ENCODE assay signal across 8 cellular contexts in the genomic region with DNA sequence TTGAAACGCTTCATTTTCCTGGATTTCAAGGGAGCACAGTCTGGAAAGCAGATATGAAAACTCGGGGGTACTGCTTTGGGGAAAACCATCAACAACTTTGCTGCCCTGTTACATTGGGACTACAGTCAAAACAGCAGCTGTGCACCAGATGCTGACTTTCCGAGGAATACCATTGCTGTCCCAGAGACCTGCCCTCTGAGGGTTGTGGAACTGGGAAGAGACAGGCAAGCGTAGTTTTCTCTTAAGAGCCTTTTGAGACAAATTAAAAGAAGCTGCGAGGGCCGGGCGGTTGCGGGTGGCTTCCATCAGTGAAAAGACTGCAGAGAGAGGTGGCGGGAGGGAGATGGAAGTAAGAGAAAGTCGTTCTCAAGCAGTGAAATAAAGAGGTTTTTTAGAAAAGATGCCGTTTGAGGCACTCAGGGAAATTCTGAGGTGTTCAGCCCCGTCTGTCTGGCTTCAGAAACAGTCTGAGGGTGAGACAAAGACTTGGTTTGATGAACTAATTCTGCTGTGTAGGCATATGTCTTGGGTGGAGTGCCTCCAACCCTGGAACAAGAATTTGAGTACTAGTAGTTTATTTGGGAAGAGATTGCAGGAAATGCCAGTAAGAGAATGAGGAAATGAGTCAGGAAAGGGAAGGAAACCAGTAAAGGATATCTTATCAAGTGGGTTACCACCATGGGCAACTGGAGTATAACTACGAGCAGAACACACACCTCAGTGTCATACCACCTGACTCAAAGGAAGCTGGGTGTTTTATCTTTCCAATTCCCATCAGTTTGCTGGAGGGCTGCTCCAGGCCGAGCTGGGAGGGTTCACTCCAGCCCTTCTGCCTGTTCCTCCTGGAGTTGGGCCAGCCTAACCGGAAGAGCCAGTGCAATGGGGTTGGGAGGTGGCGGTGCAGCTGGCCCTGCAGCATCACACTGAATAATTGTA.
DNase-seq lines count a peak whose midpoint lies in the region; ATAC-seq and TF ChIP-seq lines count a peak whose summit lies in the region.

No MANE protein-coding gene starts in this region.

- H3K4me3 Mint-ChIP-seq in CD14-positive monocyte: no peak overlapping the region

- H3K4me1 Mint-ChIP-seq in CD14-positive monocyte: peaks cover 31% of the 10 kb centered on the region

- peaks cover 0 to 1% (median 0%) of the 10 kb centered on the region in 3 donors for H3K27me3 Mint-ChIP-seq in CD14-positive monocyte (ENCODE audit: low read depth in 3 of 3)

- H3K9ac ChIP-seq in SK-N-MC (ENCODE audit: insufficient read length): no peak overlapping the region
- H3K9ac ChIP-seq in fibroblast of lung (ENCODE audit: insufficient read depth, low read length): peak overlapping the region; percentile 2

- H3K4me1 ChIP-seq in fibroblast of lung (ENCODE audit: control insufficient read depth, extremely low read depth, insufficient read depth, low read length): peaks cover 25% of the 10 kb centered on the region
- peaks cover 20% of the 10 kb centered on the region for H3K4me1 ChIP-seq in osteoblast (ENCODE audit: insufficient read depth, low read length)

- H3K27ac Mint-ChIP-seq in CD14-positive monocyte: peak overlapping the region; percentile 35 to 84 (median 64)

- H3K9me3 Mint-ChIP-seq in CD14-positive monocyte: peaks cover 0 to 2% (median 0%) of the 10 kb centered on the region in 7 donors

- intact Hi-C loops in CD14-positive monocyte (cut with micrococcal nuclease): no loop called here

- H3K4me3 ChIP-seq in SK-N-MC: peak overlapping the region; percentile 66
- peak overlapping the region in 1 of 4 experiments; percentile 20 for H3K4me3 ChIP-seq in fibroblast of lung (replicated peaks in 1 of 4; ENCODE audit: control extremely low read depth in 1 of 4, insufficient read depth in 1 of 4, low read depth in 3 of 4, low read length in 4 of 4)
- H3K4me3 ChIP-seq in osteoblast (ENCODE audit: insufficient read depth, low read length): no peak overlapping the region
- no peak overlapping the region for H3K4me3 ChIP-seq in WERI-Rb-1 (ENCODE audit: low read depth, low read length)

- peaks cover 87 to 90% of the 10 kb centered on the region in 2 donors for H3K36me3 Mint-ChIP-seq in CD14-positive monocyte

- no peak for ATAC-seq in GM18873 (IDR thresholded peaks at IDR 0.05; ENCODE audit: low FRiP score, unreplicated experiment)

- peak overlapping the region; percentile 77 for H3K4me2 ChIP-seq in fibroblast of lung (ENCODE audit: extremely low read depth, insufficient read depth, low read length)
- H3K4me2 ChIP-seq in osteoblast (ENCODE audit: insufficient read depth, low read length): peak overlapping the region; percentile 6

- H3K27ac ChIP-seq in SK-N-MC: peak overlapping the region; percentile 78
- peak overlapping the region; percentile 76 for H3K27ac ChIP-seq in fibroblast of lung (ENCODE audit: insufficient read depth, low read length)
- H3K27ac ChIP-seq in osteoblast (ENCODE audit: low read depth, low read length): peak overlapping the region; percentile 23
- H3K27ac ChIP-seq in WERI-Rb-1: no peak overlapping the region

- no peaks in the 10 kb centered on the region for H3K36me3 ChIP-seq in SK-N-MC (ENCODE audit: insufficient read depth, low read length)
- peaks cover 8% of the 10 kb centered on the region for H3K36me3 ChIP-seq in fibroblast of lung (ENCODE audit: control insufficient read depth, insufficient read depth, low read length)
- H3K36me3 ChIP-seq in osteoblast (ENCODE audit: insufficient read depth, low read length): peaks cover 33% of the 10 kb centered on the region
- no peaks in the 10 kb centered on the region for H3K36me3 ChIP-seq in WERI-Rb-1

- H3K9me3 ChIP-seq in SK-N-MC (ENCODE audit: low read depth, low read length): no peaks in the 10 kb centered on the region
- no peaks in the 10 kb centered on the region for H3K9me3 ChIP-seq in fibroblast of lung (ENCODE audit: control insufficient read depth, insufficient read depth, low read depth, low read length)
- H3K9me3 ChIP-seq in osteoblast (ENCODE audit: low read depth, low read length): no peaks in the 10 kb centered on the region
- no peaks in the 10 kb centered on the region for H3K9me3 ChIP-seq in WERI-Rb-1 (ENCODE audit: severe bottlenecking)

- TF ChIP-seq CTCF in CD14-positive monocyte (IDR thresholded peaks at IDR 0.05) (no peak), fibroblast of lung (conservative IDR thresholded peaks at IDR 0.05 in 1 of 2, IDR thresholded peaks at IDR 0.05 in 1 of 2; ENCODE audit: low read depth in 1 of 2, low read length in 2 of 2) (no peak), osteoblast (IDR thresholded peaks at IDR 0.05; ENCODE audit: extremely low read depth, low read depth, low read length) (no peak), WERI-Rb-1 (IDR thresholded peaks at IDR 0.05; ENCODE audit: low read depth, low read length) (no peak)

- H3K79me2 ChIP-seq in fibroblast of lung (ENCODE audit: control insufficient read depth, insufficient read depth, low read length): peaks cover 13% of the 10 kb centered on the region
- H3K79me2 ChIP-seq in osteoblast (ENCODE audit: insufficient read depth, low read length): peaks cover 38% of the 10 kb centered on the region

- H4K20me1 ChIP-seq in fibroblast of lung (ENCODE audit: control insufficient read depth, extremely low read depth, insufficient read depth, low read length) (no peaks in the 10 kb centered on the region), osteoblast (ENCODE audit: insufficient read depth, low read length) (no peaks in the 10 kb centered on the region)

- DNase-seq in CD14-positive monocyte (ENCODE audit: low spot score) (no peak), SK-N-MC (ENCODE audit: low read depth, low spot score) (no peak), fibroblast of lung (ENCODE audit: low read depth in 2 of 2) (peak; percentile 57 to 85), osteoblast (ENCODE audit: insufficient read length, low spot score, missing footprints) (no peak), NCI-H1105 (lab: John Stamatoyannopoulos, UW) (no peak), WERI-Rb-1 (no peak), cerebellar nuclear complex (lab: John Stamatoyannopoulos, UW) (no peak)

- H3K27me3 ChIP-seq in fibroblast of lung (ENCODE audit: control insufficient read depth, insufficient read depth, low read length): no peaks in the 10 kb centered on the region
- no peaks in the 10 kb centered on the region for H3K27me3 ChIP-seq in osteoblast (ENCODE audit: insufficient read depth, low read length)
- H3K27me3 ChIP-seq in WERI-Rb-1 (ENCODE audit: insufficient read depth, low read depth, severe bottlenecking): no peaks in the 10 kb centered on the region

- H2AFZ ChIP-seq in fibroblast of lung (ENCODE audit: low read length) (no peak overlapping the region), osteoblast (ENCODE audit: low read length) (no peak overlapping the region)

Comparison
In these comparisons a context has a peak if more than half of its experiments do, and no peak if none do; other contexts are left out.
1. DNase-seq: peak in fibroblast of lung (2 of 2); none in CD14-positive monocyte (single experiment), SK-N-MC (single experiment), osteoblast (single experiment), NCI-H1105 (single experiment), WERI-Rb-1 (single experiment) and cerebellar nuclear complex (0 of 2).